25 cellular contexts compared by ENCODE assay signal in genomic region chr18:41543815-41544214, GRCh38.
"Had no signal": no experiment of that assay in that cellular context is flagged by ENCODE, and none has a peak within 500 bp of the region (broad histone marks: within the 10 kb centered on the region; RNA-seq: fewer than 3 reads in every experiment).

No MANE protein-coding gene starts in this region.

- H3K9me3 Mint-ChIP-seq: nephron progenitor cell had no signal

- H3K9me3 ChIP-seq: gastroesophageal sphincter, heart left ventricle, left lung, prostate gland, right atrium auricular region, sigmoid colon, stomach, thyroid gland, vagina had no signal

- H3K27ac ChIP-seq: coronary artery, foreskin keratinocyte, gastroesophageal sphincter, heart left ventricle, hepatocyte, left lung, prostate gland, right atrium auricular region, sigmoid colon, stomach, thyroid gland, vagina had no signal

- H3K4me1 Mint-ChIP-seq: naive thymus-derived CD8-positive, alpha-beta T cell; stimulated activated effector memory CD8-positive, alpha-beta T cell treated with anti-CD3 and anti-CD28 coated beads, Interleukin-12 subunit alpha, Interleukin-12 subunit beta, amount 100 ng/mL, for 72 hours had no signal

- H3K27me3 Mint-ChIP-seq: naive thymus-derived CD8-positive, alpha-beta T cell had no signal

- H2AFZ ChIP-seq: hepatocyte had no signal

- H3K27ac Mint-ChIP-seq: naive thymus-derived CD8-positive, alpha-beta T cell; nephron progenitor cell; stimulated activated effector memory CD8-positive, alpha-beta T cell treated with anti-CD3 and anti-CD28 coated beads, Interleukin-12 subunit alpha, Interleukin-12 subunit beta, amount 100 ng/mL, for 72 hours had no signal

- H3K27me3 ChIP-seq: heart left ventricle, hepatocyte, left lung, right atrium auricular region, sigmoid colon, stomach, thyroid gland, vagina had no signal

- H3K36me3 Mint-ChIP-seq: naive thymus-derived CD8-positive, alpha-beta T cell; stimulated activated effector memory CD8-positive, alpha-beta T cell treated with anti-CD3 and anti-CD28 coated beads, Interleukin-12 subunit alpha, Interleukin-12 subunit beta, amount 100 ng/mL, for 72 hours had no signal

- H3K4me3 ChIP-seq: coronary artery, gastroesophageal sphincter, heart left ventricle, hepatocyte, left lung, prostate gland, right atrium auricular region, sigmoid colon, stomach, thyroid gland, vagina had no signal

- H3K36me3 ChIP-seq: gastroesophageal sphincter, heart left ventricle, left lung, prostate gland, right atrium auricular region, sigmoid colon, stomach, thyroid gland, vagina had no signal

- H3K4me1 ChIP-seq: foreskin keratinocyte, gastroesophageal sphincter, heart left ventricle, left lung, prostate gland, right atrium auricular region, sigmoid colon, stomach, vagina had no signal

- ATAC-seq: foreskin keratinocyte; gastroesophageal sphincter; heart left ventricle; left cardiac atrium; left lung; naive thymus-derived CD8-positive, alpha-beta T cell; stimulated activated effector memory CD8-positive, alpha-beta T cell treated with anti-CD3 and anti-CD28 coated beads, Interleukin-12 subunit alpha, Interleukin-12 subunit beta, amount 100 ng/mL, for 72 hours had no signal

- H3K4me3 Mint-ChIP-seq: naive thymus-derived CD8-positive, alpha-beta T cell; nephron progenitor cell; stimulated activated effector memory CD8-positive, alpha-beta T cell treated with anti-CD3 and anti-CD28 coated beads, Interleukin-12 subunit alpha, Interleukin-12 subunit beta, amount 100 ng/mL, for 72 hours had no signal

- H3K4me2 ChIP-seq: hepatocyte had no signal

- H3K79me2 ChIP-seq: hepatocyte had no signal

- DNase-seq: dermis blood vessel endothelial cell; effector memory CD4-positive, alpha-beta T cell; foreskin keratinocyte; heart left ventricle; left cardiac atrium; left lung; mesendoderm; midbrain; naive thymus-derived CD8-positive, alpha-beta T cell; nephron progenitor cell; nucleus accumbens; sigmoid colon; stimulated activated CD4-positive, alpha-beta T cell treated with anti-CD3 and anti-CD28 coated beads, Interleukin-2, amount 100 ng/mL, for 24 hours; stimulated activated CD4-positive, alpha-beta T cell treated with anti-CD3 and anti-CD28 coated beads, Interleukin-4, amount 100 ng/mL, for 24 hours; stimulated activated naive CD4-positive, alpha-beta T cell treated with Interleukin-2 at 50 U/mL for 16 hours; stomach; thyroid gland; trophoblast cell had no signal
